11 cellular contexts compared by ENCODE assay signal in genomic region chr17:55451758-55452468, GRCh38. TPM values are rescaled to one million over a fixed set of nuclear protein-coding genes. Genes with fewer than 3 reads are reported as not detected.
A peak's percentile ranks its signal among the peaks of the same experiment; 100 is the strongest.
DNase-seq lines count a peak whose midpoint lies in the region; ATAC-seq and TF ChIP-seq lines count a peak whose summit lies in the region.
"Had no signal": no experiment of that assay in that cellular context is flagged by ENCODE, and none has a peak within 500 bp of the region (broad histone marks: within the 10 kb centered on the region; RNA-seq: fewer than 3 reads in every experiment).

No MANE protein-coding gene starts in this region.

- POLR2A ChIA-PET in PC-3 (lab: Charles Lee; ENCODE audit: unreplicated experiment) = no interaction called here

- BruUV-seq in PC-3 (replicated peaks; lab: Mats Ljungman, UMichigan) = no TSS peak

- no peaks in the 10 kb centered on the region for H3K9me3 Mint-ChIP-seq in stimulated activated memory B cell treated with anti-CD40 and anti-IgM and Interleukin-4, amounts not matched to agents 10 μg/mL and 1 μg/mL and 100 μg/mL, for 72 hours

- H3K9me2 ChIP-seq in PC-3 (replicated peaks; ENCODE audit: low read length) = no peaks in the 10 kb centered on the region

- H4K20me1 ChIP-seq in PC-3 (ENCODE audit: low read length) (no peaks in the 10 kb centered on the region), smooth muscle cell (ENCODE audit: low read depth) (no peaks in the 10 kb centered on the region)

- H3K9me3 ChIP-seq in PC-3 (ENCODE audit: low read length) = no peaks in the 10 kb centered on the region
- no peaks in the 10 kb centered on the region for H3K9me3 ChIP-seq in smooth muscle cell (replicated peaks; ENCODE audit: low read depth)

- no peak overlapping the region for H3K27ac Mint-ChIP-seq in stimulated activated memory B cell treated with anti-CD40 and anti-IgM and Interleukin-4, amounts not matched to agents 10 μg/mL and 1 μg/mL and 100 μg/mL, for 72 hours

- H3K36me3 Mint-ChIP-seq in stimulated activated memory B cell treated with anti-CD40 and anti-IgM and Interleukin-4, amounts not matched to agents 10 μg/mL and 1 μg/mL and 100 μg/mL, for 72 hours = no peaks in the 10 kb centered on the region

- H3K27ac ChIP-seq in PC-3 (ENCODE audit: low read length) (peak overlapping the region; percentile 70), smooth muscle cell (ENCODE audit: low read depth) (peak overlapping the region; percentile 52), dorsolateral prefrontal cortex (peak overlapping the region in 1 of 59 donors; percentile 10)
- H3K27ac ChIP-seq: RWPE1 had no signal

- H3F3A ChIP-seq in PC-3 (ENCODE audit: low read length, unreplicated experiment) (no peaks in the 10 kb centered on the region), smooth muscle cell (ENCODE audit: low read depth) (peaks cover 21% of the 10 kb centered on the region)

- H2AFZ ChIP-seq in PC-3 (ENCODE audit: low read length) (peak overlapping the region; percentile 45), smooth muscle cell (ENCODE audit: low read depth) (no peak overlapping the region)

- WGBS in smooth muscle cell (ENCODE audit: low lambda C conversion rate) = 73% methylated on average over 3 of the region's 3 CpGs

- no peak overlapping the region for H3K4me3 Mint-ChIP-seq in stimulated activated memory B cell treated with anti-CD40 and anti-IgM and Interleukin-4, amounts not matched to agents 10 μg/mL and 1 μg/mL and 100 μg/mL, for 72 hours

- H3K36me3 ChIP-seq in PC-3 (ENCODE audit: low read depth, low read length) (no peaks in the 10 kb centered on the region), smooth muscle cell (ENCODE audit: low read depth) (no peaks in the 10 kb centered on the region)

- H3K27me3 Mint-ChIP-seq in stimulated activated memory B cell treated with anti-CD40 and anti-IgM and Interleukin-4, amounts not matched to agents 10 μg/mL and 1 μg/mL and 100 μg/mL, for 72 hours = peaks cover 16% of the 10 kb centered on the region

- no peaks in the 10 kb centered on the region for H3K79me2 ChIP-seq in PC-3 (ENCODE audit: low read length)
- H3K79me2 ChIP-seq in smooth muscle cell (ENCODE audit: low read depth) = no peaks in the 10 kb centered on the region

- H3K4me3 ChIP-seq in PC-3 (ENCODE audit: low read length) = no peak overlapping the region
- no peak overlapping the region for H3K4me3 ChIP-seq in smooth muscle cell
- H3K4me3 ChIP-seq in dorsolateral prefrontal cortex = no peak overlapping the region

- H3K9ac ChIP-seq in PC-3 (ENCODE audit: low read length) (peak overlapping the region; percentile 24; the same call in 1 of the 2 replicates), smooth muscle cell (ENCODE audit: low read depth) (no peak overlapping the region)

- H3K4me2 ChIP-seq in PC-3 (ENCODE audit: low read length) = peak overlapping the region; percentile 2; the same call in 1 of the 2 replicates
- H3K4me2 ChIP-seq in smooth muscle cell = peak overlapping the region; percentile 20

- H3K27me3 ChIP-seq in PC-3 (ENCODE audit: low read length) = no peaks in the 10 kb centered on the region
- no peaks in the 10 kb centered on the region for H3K27me3 ChIP-seq in smooth muscle cell (ENCODE audit: low read depth)
- H3K27me3 ChIP-seq in dorsolateral prefrontal cortex = no peaks in the 10 kb centered on the region

- TF ChIP-seq CTCF in PC-3 (conservative IDR thresholded peaks at IDR 0.05; ENCODE audit: low read depth, low read length) = no peak
- TF ChIP-seq CTCF in smooth muscle cell (IDR thresholded peaks at IDR 0.05; ENCODE audit: borderline replicate concordance, insufficient read depth, poor library complexity, severe bottlenecking) = no peak
- no peak for TF ChIP-seq CTCF in dorsolateral prefrontal cortex (IDR thresholded peaks at IDR 0.05 in 54 of 56, conservative IDR thresholded peaks at IDR 0.05 in 2 of 56; ENCODE audit: low read depth in 1 of 56, partially characterized antibody in 56 of 56)

- intact Hi-C loops in PC-3 (cut with micrococcal nuclease) = loop anchor here (10.0 kb wide), 1 partner anchor 123 kb away; no protein-coding TSS in a partner anchor
- intact Hi-C loops in dorsolateral prefrontal cortex (cut with DNase I) = no loop called here

- ATAC-seq in GM21528 (IDR thresholded peaks at IDR 0.05; ENCODE audit: low FRiP score, unreplicated experiment) = peak; percentile 17
- ATAC-seq in PC-3 = no peak
- ATAC-seq in stimulated activated memory B cell treated with anti-CD40 and anti-IgM and Interleukin-4, amounts not matched to agents 10 μg/mL and 1 μg/mL and 100 μg/mL, for 72 hours = no peak

- H3K4me1 ChIP-seq in PC-3 (ENCODE audit: insufficient read depth, low read length) (peaks cover 61% of the 10 kb centered on the region), smooth muscle cell (ENCODE audit: low read depth) (no peaks in the 10 kb centered on the region)

- CTCF ChIA-PET in PC-3 (lab: Charles Lee) = interaction anchor here (1.0 kb wide), 1 partner anchor 19 kb away, joined by 3 read pairs; no protein-coding TSS in a partner anchor

- no peak for DNase-seq in PC-3
- peak; percentile 80 for DNase-seq in fibroblast of the conjunctiva (ENCODE audit: low read depth)
- no peak for DNase-seq in smooth muscle cell (lab: John Stamatoyannopoulos, UW; ENCODE audit: unreplicated experiment)
- DNase-seq in dorsolateral prefrontal cortex = no peak
- no peak for DNase-seq in NCI-H1436 treated with DMSO at 0.1 percent for 48 hours (lab: John Stamatoyannopoulos, UW)
- DNase-seq in COR-L47 (lab: John Stamatoyannopoulos, UW) = no peak

- no peaks in the 10 kb centered on the region for H3K4me1 Mint-ChIP-seq in stimulated activated memory B cell treated with anti-CD40 and anti-IgM and Interleukin-4, amounts not matched to agents 10 μg/mL and 1 μg/mL and 100 μg/mL, for 72 hours

RNA-seq across cellular contexts. Expression of gene MMD, which starts 30.3 kb away (rescaled TPM):
- total RNA-seq in PC-3 (2014; rRNA removed) (10.9 and 24.1 TPM in 2 replicates), smooth muscle cell (18.0 and 31.3 TPM in 2 replicates), dorsolateral prefrontal cortex (10 to 100 TPM; 29.5 to 73.9 (median 45.2) TPM)
- polyA plus RNA-seq in smooth muscle cell = 14.3 and 19.6 TPM in 2 replicates

RNA-seq across cellular contexts. Expression of gene SMIM36, which starts 59.3 kb away (rescaled TPM):
- total RNA-seq in PC-3 (2014; rRNA removed) (not detected in 2 replicates), smooth muscle cell (not detected in 2 replicates), dorsolateral prefrontal cortex (under 1 TPM in 9 of 120 experiments, not detected in 111; 0.13 to 0.73 (median 0.19) TPM)
- polyA plus RNA-seq in smooth muscle cell = not detected in 2 replicates
- total RNA-seq: HT-29, urinary bladder had no signal
- polyA plus RNA-seq: urinary bladder had no signal
